Comparison of ENCODE assay signal across 12 cellular contexts in the genomic region with DNA sequence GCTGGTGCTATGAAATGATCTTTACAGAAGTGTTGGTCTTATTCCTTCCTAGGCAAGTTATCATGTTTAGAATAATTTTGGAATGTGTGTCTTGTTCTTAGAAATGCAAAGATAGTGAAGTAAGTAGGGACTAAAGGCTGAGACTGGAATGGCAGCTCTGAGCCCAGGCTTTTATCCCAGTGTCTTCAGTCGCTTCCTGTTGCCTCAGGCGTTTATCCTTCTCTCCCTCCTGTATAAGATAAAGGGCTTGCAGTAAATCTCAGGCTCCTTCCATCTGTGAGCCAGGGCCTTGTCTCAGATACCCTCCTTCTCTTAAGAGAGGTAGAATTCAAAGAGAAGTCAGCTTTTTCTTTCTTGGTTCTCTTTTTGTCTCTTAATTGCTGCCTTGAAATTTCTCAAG.
"Had no signal": no experiment of that assay in that cellular context is flagged by ENCODE, and none has a peak within 500 bp of the region (broad histone marks: within the 10 kb centered on the region; RNA-seq: fewer than 3 reads in every experiment).

No MANE protein-coding gene starts in this region.

- H3K4me3 ChIP-seq: body of pancreas, suprapubic skin, upper lobe of right lung had no signal

- H3K9me3 ChIP-seq: body of pancreas, suprapubic skin, upper lobe of right lung had no signal

- H3K27ac ChIP-seq: body of pancreas, suprapubic skin, upper lobe of right lung had no signal

- H3K27me3 ChIP-seq: body of pancreas, suprapubic skin, upper lobe of right lung had no signal

- DNase-seq: activated CD4-positive, alpha-beta T cell treated with anti-CD3 and anti-CD28 coated beads, Interleukin-2, amount 10 ng/mL, durations not matched to agents 24 days and 14 days; body of pancreas; effector memory CD4-positive, alpha-beta T cell; hypothalamus; left colon; mammary epithelial cell; stimulated activated CD4-positive, alpha-beta T cell treated with anti-CD3 and anti-CD28 coated beads, Interleukin-4, amount 100 ng/mL, for 1 hour; stimulated activated CD8-positive, alpha-beta memory T cell treated with anti-CD3 and anti-CD28 coated beads, Interleukin-4, amount 100 ng/mL, for 48 hours; stimulated activated naive CD8-positive, alpha-beta T cell treated with anti-CD3 and anti-CD28 coated beads, Interleukin-15, Interleukin-2, amounts not matched to agents 100 U/mL and 50 U/mL, for 24 hours; T-helper 1 cell; upper lobe of right lung had no signal

- H3K36me3 ChIP-seq: suprapubic skin, upper lobe of right lung had no signal

- H3K4me1 ChIP-seq: body of pancreas, suprapubic skin, upper lobe of right lung had no signal
